Comparison of ENCODE assay signal across 9 cellular contexts in genomic region chr19:15161028-15161984, GRCh38. TPM values are rescaled to one million over a fixed set of nuclear protein-coding genes. Genes with fewer than 3 reads are reported as not detected.
DNase-seq lines count a peak whose midpoint lies in the region; ATAC-seq and TF ChIP-seq lines count a peak whose summit lies in the region.
"Had no signal": no experiment of that assay in that cellular context is flagged by ENCODE, and none has a peak within 500 bp of the region (broad histone marks: within the 10 kb centered on the region; RNA-seq: fewer than 3 reads in every experiment).

No MANE protein-coding gene starts in this region.

- no peak overlapping the region for H2AFZ ChIP-seq in KMS-11 (ENCODE audit: low read depth)

- no peaks in the 10 kb centered on the region for H3K36me3 ChIP-seq in KMS-11 (ENCODE audit: insufficient read depth)
- peaks cover 0 to 48% (median 5%) of the 10 kb centered on the region in 6 donors for H3K36me3 ChIP-seq in spleen

- intact Hi-C loops in spleen (cut with DNase I; ENCODE audit: low total_unique reads), result no loop called here

- DNase-seq in NCI-H1436 (lab: John Stamatoyannopoulos, UW) (peak; percentile 52), NCI-H1436 treated with DMSO at 0.1 percent for 48 hours (lab: John Stamatoyannopoulos, UW) (no peak), UCSD-AML1 (lab: John Stamatoyannopoulos, UW; ENCODE audit: unreplicated experiment) (peak; percentile 23), myocyte (ENCODE audit: low read depth) (peak; percentile 22), spleen (no peak), middle frontal gyrus (ENCODE audit: extremely low spot score, low spot score) (no peak)
- DNase-seq: CD4-positive, CD25-positive, alpha-beta regulatory T cell had no signal

- H3K4me1 ChIP-seq in KMS-11 (ENCODE audit: low read depth, poor library complexity, severe bottlenecking) (no peaks in the 10 kb centered on the region), spleen (no peaks in the 10 kb centered on the region)

- H3K9ac ChIP-seq in KMS-11, result no peak overlapping the region

- H4K20me1 ChIP-seq in KMS-11 (ENCODE audit: insufficient read depth), result no peaks in the 10 kb centered on the region

- no peak for TF ChIP-seq POLR2A in spleen (IDR thresholded peaks at IDR 0.05)

- no peak overlapping the region for H3K4me3 ChIP-seq in KMS-11 (IDR thresholded peaks at IDR 0.05; ENCODE audit: insufficient read depth, low read depth, low read length)
- no peak overlapping the region for H3K4me3 ChIP-seq in spleen

- H3K27ac ChIP-seq in KMS-11 (no peak overlapping the region), spleen (no peak overlapping the region)

- ATAC-seq in HG03196 (IDR thresholded peaks at IDR 0.05; ENCODE audit: unreplicated experiment), result no peak

- no peak overlapping the region for H3K4me2 ChIP-seq in KMS-11

- H3K9me3 ChIP-seq in spleen, result peaks cover 0 to 46% (median 36%) of the 10 kb centered on the region in 8 donors

- H3K27me3 ChIP-seq in KMS-11 (ENCODE audit: insufficient read depth, low read depth) (peaks cover 19% of the 10 kb centered on the region; the same call in 1 of the 2 replicates), spleen (replicated peaks in 1 of 7) (peaks cover 0 to 17% (median 0%) of the 10 kb centered on the region in 7 donors)

- peak; percentile 54 for TF ChIP-seq CTCF in KMS-11 (conservative IDR thresholded peaks at IDR 0.05; ENCODE audit: low read depth, low read length)
- TF ChIP-seq CTCF in spleen (IDR thresholded peaks at IDR 0.05 in 8 of 11, conservative IDR thresholded peaks at IDR 0.05 in 3 of 11), result no peak

- no peaks in the 10 kb centered on the region for H3K79me2 ChIP-seq in KMS-11 (ENCODE audit: insufficient read depth, low read depth)

- WGBS in spleen, 5 donors, result 84 to 94% (median 87%) methylated on average over 12 to 42 of the region's 42 CpGs

RNA-seq across cellular contexts. Expression of gene NOTCH3, which starts 39.5 kb away (rescaled TPM):
- 76.1 and 159 TPM in 2 replicates for total RNA-seq in myocyte
- polyA plus RNA-seq in myocyte (2012), result 29.4 TPM
- 10 to 100 TPM; 52.1 to 94.9 (median 62.6) TPM for total RNA-seq in spleen
- 1 to 10 TPM; 1.4 to 5.9 (median 2.5) TPM for polyA plus RNA-seq in spleen
- total RNA-seq: CD4-positive, CD25-positive, alpha-beta regulatory T cell had no signal
- polyA plus RNA-seq: CD4-positive, CD25-positive, alpha-beta regulatory T cell had no signal

RNA-seq across cellular contexts. Expression of gene SYDE1, which starts 54.1 kb away (rescaled TPM):
- total RNA-seq in myocyte, result 40.4 and 53.4 TPM in 2 replicates
- 48.0 TPM for polyA plus RNA-seq in myocyte (2012)
- 10 to 100 TPM in 6 of 7 donors, 1 to 10 TPM in 1; 8.3 to 27.6 (median 17.0) TPM for total RNA-seq in spleen
- 1 to 10 TPM; 2.0 to 5.2 (median 2.9) TPM for polyA plus RNA-seq in spleen
- total RNA-seq: CD4-positive, CD25-positive, alpha-beta regulatory T cell had no signal
- polyA plus RNA-seq: CD4-positive, CD25-positive, alpha-beta regulatory T cell had no signal

Comparison
In these comparisons a context has a peak if more than half of its experiments do, and no peak if none do; other contexts are left out.
1. DNase-seq: peak in NCI-H1436 (single experiment), UCSD-AML1 (single experiment) and myocyte (single experiment); none in NCI-H1436 treated with DMSO at 0.1 percent for 48 hours (single experiment), spleen (single experiment) and middle frontal gyrus (single experiment).